26 cellular contexts compared by ENCODE assay signal in genomic region chr11:69094915-69095290, GRCh38.
"Had no signal": no experiment of that assay in that cellular context is flagged by ENCODE, and none has a peak within 500 bp of the region (broad histone marks: within the 10 kb centered on the region; RNA-seq: fewer than 3 reads in every experiment).

No MANE protein-coding gene starts in this region.

- H3K27me3 ChIP-seq: esophagus squamous epithelium, heart right ventricle, pancreas, sigmoid colon, tibial nerve, upper lobe of left lung had no signal

- H3K36me3 Mint-ChIP-seq: natural killer cell had no signal

- H3K36me3 ChIP-seq: lower lobe of right lung, pancreas had no signal

- DNase-seq: central memory CD4-positive, alpha-beta T cell; dermis blood vessel endothelial cell; effector memory CD4-positive, alpha-beta T cell; esophagus squamous epithelium; foreskin melanocyte; glutamatergic neuron; heart right ventricle; immature natural killer cell; islet precursor cell; kidney glomerular epithelial cell; left colon; left ventricle myocardium inferior; lower lobe of right lung; natural killer cell; retina; sigmoid colon; stimulated activated CD4-positive, alpha-beta T cell treated with anti-CD3 and anti-CD28 coated beads, Interleukin-4, amount 100 ng/mL, for 4 hours; stimulated activated naive CD4-positive, alpha-beta T cell had no signal

- ATAC-seq: natural killer cell had no signal

- H3K4me3 ChIP-seq: coronary artery, esophagus squamous epithelium, heart right ventricle, left ventricle myocardium inferior, lower lobe of right lung, pancreas, sigmoid colon, thoracic aorta, tibial nerve, upper lobe of left lung had no signal

- H3K4me1 ChIP-seq: esophagus squamous epithelium, lower lobe of right lung, pancreas, upper lobe of left lung had no signal

- H3K9me3 ChIP-seq: esophagus squamous epithelium, lower lobe of right lung, neutrophil, pancreas, sigmoid colon, thoracic aorta, tibial nerve, upper lobe of left lung had no signal

- H3K27ac Mint-ChIP-seq: immature natural killer cell, natural killer cell had no signal

- H3K4me1 Mint-ChIP-seq: immature natural killer cell had no signal

- H3K9me3 Mint-ChIP-seq: immature natural killer cell, natural killer cell had no signal

- FAIRE-seq: endothelial cell of umbilical vein, pancreas, urothelium cell line had no signal

- H3K4me3 Mint-ChIP-seq: immature natural killer cell, natural killer cell had no signal

- H3K27ac ChIP-seq: coronary artery, esophagus squamous epithelium, heart right ventricle, left ventricle myocardium inferior, lower lobe of right lung, neutrophil, pancreas, sigmoid colon, thoracic aorta, upper lobe of left lung had no signal
